12 cellular contexts compared by ENCODE assay signal in genomic region chr9:134056483-134057310, GRCh38. TPM values are rescaled to one million over a fixed set of nuclear protein-coding genes. Genes with fewer than 3 reads are reported as not detected.
DNase-seq lines count a peak whose midpoint lies in the region; ATAC-seq and TF ChIP-seq lines count a peak whose summit lies in the region.
"Had no signal": no experiment of that assay in that cellular context is flagged by ENCODE, and none has a peak within 500 bp of the region (broad histone marks: within the 10 kb centered on the region; RNA-seq: fewer than 3 reads in every experiment).

No MANE protein-coding gene starts in this region.

- TF ChIP-seq CTCF in SK-N-SH (IDR thresholded peaks at IDR 0.05) (no peak), mammary epithelial cell (conservative IDR thresholded peaks at IDR 0.05 in 1 of 2, IDR thresholded peaks at IDR 0.05 in 1 of 2; ENCODE audit: extremely low read depth in 1 of 2, insufficient read depth in 1 of 2, low read depth in 1 of 2, low read length in 2 of 2) (no peak), liver (IDR thresholded peaks at IDR 0.05; ENCODE audit: low read depth, low read length, missing input control) (no peak), osteocyte (IDR thresholded peaks at IDR 0.05) (no peak)

- H3K4me3 Mint-ChIP-seq in stimulated activated naive CD8-positive, alpha-beta T cell treated with anti-CD3 and anti-CD28 coated beads, Interleukin-15, amount 100 ng/mL, for 72 hours = no peak overlapping the region
- no peak overlapping the region for H3K4me3 Mint-ChIP-seq in osteocyte (ENCODE audit: unreplicated experiment)

- H3K9ac ChIP-seq in SK-N-SH = no peak overlapping the region
- H3K9ac ChIP-seq in mammary epithelial cell (ENCODE audit: insufficient read depth, low read length) = no peak overlapping the region
- H3K9ac ChIP-seq in liver (ENCODE audit: low read depth in 1 of 2, low read length in 2 of 2) = no peak overlapping the region

- DNase-seq in SK-N-SH = peak; percentile 49
- no peak for DNase-seq in mammary epithelial cell
- DNase-seq in stimulated activated naive CD8-positive, alpha-beta T cell treated with anti-CD3 and anti-CD28 coated beads, Interleukin-15, amount 100 ng/mL, for 72 hours = no peak
- DNase-seq in osteocyte (ENCODE audit: extremely low spot score, unreplicated experiment) = no peak
- DNase-seq in A172 (ENCODE audit: low spot score) = no peak
- DNase-seq: activated CD8-positive, alpha-beta memory T cell treated with anti-CD3 and anti-CD28 coated beads, Interleukin-2, amount 50 U/mL, for 48 hours; OCI-M1 had no signal

- no peaks in the 10 kb centered on the region for H3K36me3 Mint-ChIP-seq in osteocyte (ENCODE audit: unreplicated experiment)

- H3K9me2 ChIP-seq in SK-N-SH = no peaks in the 10 kb centered on the region

- H3K4me1 ChIP-seq in SK-N-SH (ENCODE audit: control insufficient read depth in 1 of 2, insufficient read depth in 2 of 2, low read depth in 1 of 2, low read length in 1 of 2) (peaks cover 6 to 62% of the 10 kb centered on the region in 2 experiments; a peak in 2 of 4 replicates), mammary epithelial cell (ENCODE audit: insufficient read depth, low read length) (peaks cover 35% of the 10 kb centered on the region), liver (ENCODE audit: control insufficient read depth in 4 of 4, insufficient read depth in 4 of 4, low read length in 3 of 4) (peaks cover 43 to 82% (median 60%) of the 10 kb centered on the region in 4 donors)

- H3K27me3 ChIP-seq in SK-N-SH (ENCODE audit: insufficient read depth) = no peaks in the 10 kb centered on the region
- H3K27me3 ChIP-seq in mammary epithelial cell (ENCODE audit: insufficient read depth, low read length) = no peaks in the 10 kb centered on the region
- H3K27me3 ChIP-seq in liver (ENCODE audit: control insufficient read depth in 4 of 4, insufficient read depth in 4 of 4, low read length in 3 of 4) = no peaks in the 10 kb centered on the region

- CTCF ChIA-PET in SK-N-SH (lab: Yijun Ruan, JAX) (interaction anchor here (0.6 to 1.5 kb wide), 2 partner anchors 30 to 82 kb away, joined by 3 to 4 read pairs; no protein-coding TSS in a partner anchor), mammary epithelial cell (lab: Charles Lee; ENCODE audit: low non-redundant PET) (no interaction called here)

- H3K4me3 ChIP-seq in SK-N-SH (ENCODE audit: low read depth in 2 of 2, low read length in 1 of 2) (no peak overlapping the region), mammary epithelial cell (replicated peaks in 1 of 3; ENCODE audit: insufficient read depth in 1 of 3, low read depth in 2 of 3, low read length in 3 of 3) (peak overlapping the region in 1 of 3 experiments; percentile 8), liver (ENCODE audit: low read depth in 1 of 3, low read length in 3 of 3) (no peak overlapping the region)
- H3K4me3 ChIP-seq: lung had no signal

- no peaks in the 10 kb centered on the region for H3K27me3 Mint-ChIP-seq in stimulated activated naive CD8-positive, alpha-beta T cell treated with anti-CD3 and anti-CD28 coated beads, Interleukin-15, amount 100 ng/mL, for 72 hours
- H3K27me3 Mint-ChIP-seq in osteocyte (ENCODE audit: unreplicated experiment) = no peaks in the 10 kb centered on the region

- dilution Hi-C loops in mammary epithelial cell (cut with HindIII; ENCODE audit: low sequenced_read_pairs) = no loop called here

- in situ Hi-C loops in mammary epithelial cell (cut with MboI; ENCODE audit: low sequenced_read_pairs in 2 of 2) = no loop called here

- peaks cover 84% of the 10 kb centered on the region for H4K20me1 ChIP-seq in SK-N-SH (ENCODE audit: insufficient read depth)
- no peaks in the 10 kb centered on the region for H4K20me1 ChIP-seq in mammary epithelial cell (ENCODE audit: insufficient read depth, low read length)

- no peak for ATAC-seq in SK-N-SH treated with all-trans-retinoic acid at 6 μM for 48 hours
- peak; percentile 7 for ATAC-seq in stimulated activated naive CD8-positive, alpha-beta T cell treated with anti-CD3 and anti-CD28 coated beads, Interleukin-15, amount 100 ng/mL, for 72 hours
- ATAC-seq in HG02884 (IDR thresholded peaks at IDR 0.05; ENCODE audit: unreplicated experiment) = no peak

- peaks cover 0 to 16% of the 10 kb centered on the region in 2 experiments for H3K36me3 ChIP-seq in SK-N-SH (replicated peaks in 1 of 2; ENCODE audit: control insufficient read depth in 1 of 2, insufficient read depth in 2 of 2, low read length in 1 of 2)
- no peaks in the 10 kb centered on the region for H3K36me3 ChIP-seq in mammary epithelial cell (ENCODE audit: insufficient read depth, low read length)
- H3K36me3 ChIP-seq in liver (ENCODE audit: control insufficient read depth in 4 of 4, insufficient read depth in 3 of 4, low read depth in 1 of 4, low read length in 3 of 4) = peaks cover 0 to 10% (median 4%) of the 10 kb centered on the region in 4 donors

- H3F3A ChIP-seq in SK-N-SH (replicated peaks; ENCODE audit: insufficient read depth) = no peaks in the 10 kb centered on the region

- no peak for TF ChIP-seq RAD21 in SK-N-SH (IDR thresholded peaks at IDR 0.05; ENCODE audit: low read length)
- TF ChIP-seq RAD21 in liver (IDR thresholded peaks at IDR 0.05) = no peak

- H3K27ac Mint-ChIP-seq in stimulated activated naive CD8-positive, alpha-beta T cell treated with anti-CD3 and anti-CD28 coated beads, Interleukin-15, amount 100 ng/mL, for 72 hours = peak overlapping the region in 1 of 2 donors; percentile 75
- H3K27ac Mint-ChIP-seq in osteocyte (ENCODE audit: unreplicated experiment) = no peak overlapping the region

- H2AFZ ChIP-seq in SK-N-SH (ENCODE audit: low read depth) (no peak overlapping the region), mammary epithelial cell (ENCODE audit: low read depth, low read length) (peak overlapping the region; percentile 54)

- peak overlapping the region; percentile 7; the same call in 1 of the 2 replicates for H3K4me2 ChIP-seq in SK-N-SH
- H3K4me2 ChIP-seq in mammary epithelial cell (ENCODE audit: insufficient read depth, low read depth, low read length) = peak overlapping the region; percentile 77

- POLR2A ChIA-PET in SK-N-SH (lab: Yijun Ruan, JAX) = no interaction called here

- peaks cover 85% of the 10 kb centered on the region for H3K79me2 ChIP-seq in SK-N-SH (ENCODE audit: insufficient read depth)
- H3K79me2 ChIP-seq in mammary epithelial cell (ENCODE audit: insufficient read depth, low read length) = peaks cover 71% of the 10 kb centered on the region

- BruUV-seq in mammary epithelial cell (replicated peaks; lab: Mats Ljungman, UMichigan) = no TSS peak

- H3K27ac ChIP-seq in SK-N-SH (ENCODE audit: low read depth in 2 of 2, low read length in 1 of 2) = peak overlapping the region in 1 of 2 experiments; percentile 64; a peak in 1 of 4 replicates
- peak overlapping the region; percentile 28 for H3K27ac ChIP-seq in mammary epithelial cell (ENCODE audit: insufficient read depth, low read depth, low read length)
- peak overlapping the region; percentile 82 to 86 for H3K27ac ChIP-seq in liver (ENCODE audit: low read depth in 1 of 2, low read length in 2 of 2)
- H3K27ac ChIP-seq: 22Rv1 had no signal

- 78% methylated on average over 17 of the region's 24 CpGs for WGBS in SK-N-SH (ENCODE audit: low lambda C conversion rate)
- WGBS in mammary epithelial cell (ENCODE audit: low coverage, missing lambda C conversion rate) = 63% methylated on average over 10 of the region's 24 CpGs
- 73% methylated on average over 24 of the region's 24 CpGs for WGBS in liver

- H3K9me3 ChIP-seq in SK-N-SH (no peaks in the 10 kb centered on the region), mammary epithelial cell (replicated peaks; ENCODE audit: insufficient read depth, low read length) (no peaks in the 10 kb centered on the region), liver (ENCODE audit: control insufficient read depth in 4 of 4, low read length in 3 of 4) (no peaks in the 10 kb centered on the region)

- intact Hi-C loops in mammary epithelial cell (cut with micrococcal nuclease) = no loop called here

- H3K4me1 Mint-ChIP-seq in stimulated activated naive CD8-positive, alpha-beta T cell treated with anti-CD3 and anti-CD28 coated beads, Interleukin-15, amount 100 ng/mL, for 72 hours = peaks cover 57% of the 10 kb centered on the region
- H3K4me1 Mint-ChIP-seq in osteocyte (ENCODE audit: unreplicated experiment) = peaks cover 38% of the 10 kb centered on the region

- H3K9me3 Mint-ChIP-seq in stimulated activated naive CD8-positive, alpha-beta T cell treated with anti-CD3 and anti-CD28 coated beads, Interleukin-15, amount 100 ng/mL, for 72 hours = no peaks in the 10 kb centered on the region
- no peaks in the 10 kb centered on the region for H3K9me3 Mint-ChIP-seq in osteocyte (ENCODE audit: unreplicated experiment)

- no peak for TF ChIP-seq EP300 in SK-N-SH (IDR thresholded peaks at IDR 0.05; ENCODE audit: borderline replicate concordance in 1 of 2, low read depth in 1 of 2, low read length in 1 of 2)

TF ChIP-seq in SK-N-SH treated with all-trans-retinoic acid at 6 μM for 48 hours, 23 proteins besides CTCF, POLR2A, EP300 and RAD21 (continues in another document):
- no peak for TF ChIP-seq ZFP3 (CRISPR knock-in tag; IDR thresholded peaks at IDR 0.05)
- TF ChIP-seq ISL1 (CRISPR knock-in tag; IDR thresholded peaks at IDR 0.05) = no peak
- TF ChIP-seq ESRRG (CRISPR knock-in tag; IDR thresholded peaks at IDR 0.05) = no peak
- no peak for TF ChIP-seq ZNF8 (CRISPR knock-in tag; IDR thresholded peaks at IDR 0.05)
- TF ChIP-seq RARB (CRISPR knock-in tag; IDR thresholded peaks at IDR 0.05) = no peak

TF ChIP-seq in liver, 16 proteins besides CTCF, POLR2A, EP300 and RAD21 (continues in another document):
- TF ChIP-seq EGR1 (IDR thresholded peaks at IDR 0.05; ENCODE audit: low read depth in 2 of 2) (no peak), JUND (IDR thresholded peaks at IDR 0.05) (no peak)

RNA-seq across cellular contexts. Expression of gene BRD3, which starts 11.1 kb away (rescaled TPM):
- polyA plus RNA-seq in SK-N-SH (2012; rRNA removed) = 7.2 and 11.4 TPM in 2 replicates
- polyA plus RNA-seq in SK-N-SH (2012; cell fraction: cytosol; rRNA removed) = 10.2 and 11.5 TPM in 2 replicates
- polyA plus RNA-seq in SK-N-SH (2012; cell fraction: nucleus; rRNA removed) = 14.8 and 22.7 TPM in 2 replicates
- total RNA-seq in mammary epithelial cell = 10 to 100 TPM in 1 of 2 donors, 1 to 10 TPM in 1; 3.3 to 17.3 TPM
- polyA plus RNA-seq in mammary epithelial cell = 5.6 TPM
- 5.5 TPM for polyA minus RNA-seq in mammary epithelial cell
- 10 to 100 TPM; 10.5 to 17.7 TPM for total RNA-seq in liver
- polyA plus RNA-seq in liver = 10 to 100 TPM in 1 of 2 donors, 1 to 10 TPM in 1; 7.2 to 14.9 TPM
- 56.2 and 63.8 TPM in 2 replicates for total RNA-seq in osteocyte
- total RNA-seq in A172 (2014; rRNA removed; shearing (Covaris generic)) = 5.6 and 14.9 TPM in 2 replicates

RNA-seq across cellular contexts. Expression of gene BRD3OS, which starts 31.4 kb away (rescaled TPM):
- 21.6 and 23.1 TPM in 2 replicates for polyA plus RNA-seq in SK-N-SH (2012; rRNA removed)
- 22.9 and 26.1 TPM in 2 replicates for polyA plus RNA-seq in SK-N-SH (2012; cell fraction: cytosol; rRNA removed)
- 17.2 and 19.8 TPM in 2 replicates for polyA plus RNA-seq in SK-N-SH (2012; cell fraction: nucleus; rRNA removed)
- 10 to 100 TPM; 18.6 to 26.7 TPM for total RNA-seq in mammary epithelial cell
- 15.2 TPM for polyA plus RNA-seq in mammary epithelial cell
- polyA minus RNA-seq in mammary epithelial cell = 4.5 TPM
- 1 to 10 TPM; 2.6 to 3.2 TPM for total RNA-seq in liver
- polyA plus RNA-seq in liver = 1 to 10 TPM; 2.1 to 5.1 TPM
- 19.9 and 22.0 TPM in 2 replicates for total RNA-seq in osteocyte
- total RNA-seq in A172 (2014; rRNA removed; shearing (Covaris generic)) = 29.1 and 31.5 TPM in 2 replicates
